Comparison of ENCODE assay signal across 8 cellular contexts in the genomic region with DNA sequence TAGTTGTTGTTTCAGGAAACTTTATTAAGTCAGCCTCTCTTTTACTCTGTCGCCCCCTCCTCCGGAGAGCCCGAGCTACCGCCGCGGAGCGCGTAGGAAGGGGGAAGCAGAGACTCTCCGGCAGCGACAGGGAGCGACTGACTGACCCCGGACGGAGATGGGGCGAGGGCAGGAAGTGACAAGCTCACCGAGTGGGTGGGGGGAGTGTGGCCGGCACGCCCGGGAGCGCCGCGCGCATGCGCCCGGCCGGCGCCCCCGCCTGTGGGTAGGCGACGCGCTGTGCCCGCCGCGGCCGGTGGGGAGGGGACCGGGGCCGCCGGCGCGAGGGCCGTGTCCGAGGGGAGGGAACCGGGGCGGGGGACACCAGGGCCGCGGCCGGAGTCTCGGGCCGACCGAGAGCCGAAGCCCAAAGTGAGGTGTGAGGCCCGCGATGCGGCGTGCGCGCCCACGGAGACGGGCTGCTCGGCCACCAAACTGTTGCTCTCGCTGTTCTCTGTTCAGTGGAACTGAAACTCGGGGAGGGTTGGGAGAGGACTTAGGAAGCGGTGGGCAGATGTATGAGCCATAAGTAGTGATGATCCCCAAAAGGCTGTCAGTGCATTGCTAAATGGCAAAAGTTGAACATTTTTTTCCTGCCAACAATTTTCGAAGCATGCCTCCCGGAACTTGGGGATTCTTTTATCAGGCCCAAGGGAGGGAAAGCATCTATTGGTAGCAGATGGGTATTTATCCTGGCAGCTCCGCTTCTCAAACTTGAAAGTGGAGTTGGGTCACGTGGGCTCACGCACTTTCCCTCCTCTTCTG.
DNase-seq lines count a peak whose midpoint lies in the region; ATAC-seq lines count a peak whose summit lies in the region.

Gene ZNF800, minus strand, starts transcription at position 143 of the 804 bp plus-strand sequence. CDS start 1,151 bp downstream, outside the sequence.

- ATAC-seq in GM18909 (IDR thresholded peaks at IDR 0.05; ENCODE audit: poor library complexity, unreplicated experiment), result peak; percentile 79
- ATAC-seq in HG03159 (IDR thresholded peaks at IDR 0.05; ENCODE audit: unreplicated experiment), result peak; percentile 79

- DNase-seq in AG08395 (ENCODE audit: low spot score), result peak; percentile 97
- peak; percentile 12 to 73 for DNase-seq in NCI-H446 (lab: John Stamatoyannopoulos, UW)
- DNase-seq in activated CD4-positive, CD25-positive, alpha-beta regulatory T cell treated with anti-CD3 and anti-CD28 coated beads, Interleukin-2, amount 50 U/mL, for 16 hours (ENCODE audit: low read depth, low spot score), result peak; percentile 73
- DNase-seq in central memory CD4-positive, alpha-beta T cell, result peak; percentile 84
- peak; percentile 68 for DNase-seq in iris pigment epithelial cell (ENCODE audit: low read depth)
- peak; percentile 83 for DNase-seq in stimulated activated CD4-positive, alpha-beta T cell treated with anti-CD3 and anti-CD28 coated beads, Interleukin-12 subunit alpha, Interleukin-12 subunit beta, amount 100 ng/mL, for 4 hours

Comparison
In these comparisons a context has a peak if more than half of its experiments do, and no peak if none do; other contexts are left out.
1. Peak in every context shown above with its lines: DNase-seq and ATAC-seq.
2. DNase-seq: peak in every context shown above with its lines; median percentile 97 in AG08395; 84 in central memory CD4-positive, alpha-beta T cell; 83 in stimulated activated CD4-positive, alpha-beta T cell treated with anti-CD3 and anti-CD28 coated beads, Interleukin-12 subunit alpha, Interleukin-12 subunit beta, amount 100 ng/mL, for 4 hours; 73 in activated CD4-positive, CD25-positive, alpha-beta regulatory T cell treated with anti-CD3 and anti-CD28 coated beads, Interleukin-2, amount 50 U/mL, for 16 hours; 68 in iris pigment epithelial cell; 42 in NCI-H446.